ENCODE assay signal across 1 cellular context in the genomic region with DNA sequence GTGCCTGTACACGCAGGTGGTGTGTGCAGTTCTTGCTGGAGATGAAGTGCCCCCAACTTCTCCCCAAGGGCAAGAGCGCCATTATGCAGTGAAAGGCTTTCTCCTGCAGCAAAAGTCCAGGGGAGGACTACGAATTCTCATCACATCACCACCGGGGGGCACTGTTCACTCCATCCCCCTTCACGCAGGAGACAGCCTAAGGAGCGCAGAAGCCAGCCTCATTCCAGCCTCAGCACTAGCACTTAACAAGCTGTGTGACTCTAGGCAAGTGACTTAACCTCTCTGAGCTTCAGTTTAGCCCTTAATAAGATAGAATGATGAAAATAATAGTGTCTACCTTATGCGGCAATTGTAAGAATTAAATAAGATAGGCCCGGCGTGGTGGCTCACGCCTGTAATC.
TF ChIP-seq lines count a peak whose summit lies in the region.

No MANE protein-coding gene starts in this region.

TF ChIP-seq in HCT116, 20 proteins besides CTCF, POLR2A, EP300 and RAD21:
- TF ChIP-seq FOSL1 (IDR thresholded peaks at IDR 0.05; ENCODE audit: low read depth) (no peak), POLR2AphosphoS5 (IDR thresholded peaks at IDR 0.05; ENCODE audit: low read depth, low read length) (no peak), SIN3A (IDR thresholded peaks at IDR 0.05; ENCODE audit: low read depth) (no peak), JUND (IDR thresholded peaks at IDR 0.05) (no peak), SRF (IDR thresholded peaks at IDR 0.05; ENCODE audit: low read depth) (no peak), CEBPB (IDR thresholded peaks at IDR 0.05; ENCODE audit: low read depth) (no peak), EZH2 (IDR thresholded peaks at IDR 0.05) (no peak), SP1 (IDR thresholded peaks at IDR 0.05; ENCODE audit: low read depth) (no peak), EZH2phosphoT487 (IDR thresholded peaks at IDR 0.05; ENCODE audit: borderline replicate concordance) (no peak)
- TF ChIP-seq, protein P1, sequence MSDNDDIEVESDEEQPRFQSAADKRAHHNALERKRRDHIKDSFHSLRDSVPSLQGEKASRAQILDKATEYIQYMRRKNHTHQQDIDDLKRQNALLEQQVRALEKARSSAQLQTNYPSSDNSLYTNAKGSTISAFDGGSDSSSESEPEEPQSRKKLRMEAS (IDR thresholded peaks at IDR 0.05): no peak
- TF ChIP-seq, protein P2, sequence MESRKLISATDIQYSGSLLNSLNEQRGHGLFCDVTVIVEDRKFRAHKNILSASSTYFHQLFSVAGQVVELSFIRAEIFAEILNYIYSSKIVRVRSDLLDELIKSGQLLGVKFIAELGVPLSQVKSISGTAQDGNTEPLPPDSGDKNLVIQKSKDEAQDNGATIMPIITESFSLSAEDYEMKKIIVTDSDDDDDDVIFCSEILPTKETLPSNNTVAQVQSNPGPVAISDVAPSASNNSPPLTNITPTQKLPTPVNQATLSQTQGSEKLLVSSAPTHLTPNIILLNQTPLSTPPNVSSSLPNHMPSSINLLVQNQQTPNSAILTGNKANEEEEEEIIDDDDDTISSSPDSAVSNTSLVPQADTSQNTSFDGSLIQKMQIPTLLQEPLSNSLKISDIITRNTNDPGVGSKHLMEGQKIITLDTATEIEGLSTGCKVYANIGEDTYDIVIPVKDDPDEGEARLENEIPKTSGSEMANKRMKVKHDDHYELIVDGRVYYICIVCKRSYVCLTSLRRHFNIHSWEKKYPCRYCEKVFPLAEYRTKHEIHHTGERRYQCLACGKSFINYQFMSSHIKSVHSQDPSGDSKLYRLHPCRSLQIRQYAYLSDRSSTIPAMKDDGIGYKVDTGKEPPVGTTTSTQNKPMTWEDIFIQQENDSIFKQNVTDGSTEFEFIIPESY (IDR thresholded peaks at IDR 0.05; ENCODE audit: extremely low read depth, insufficient replicate concordance, low read length): no peak
- TF ChIP-seq, protein P3, sequence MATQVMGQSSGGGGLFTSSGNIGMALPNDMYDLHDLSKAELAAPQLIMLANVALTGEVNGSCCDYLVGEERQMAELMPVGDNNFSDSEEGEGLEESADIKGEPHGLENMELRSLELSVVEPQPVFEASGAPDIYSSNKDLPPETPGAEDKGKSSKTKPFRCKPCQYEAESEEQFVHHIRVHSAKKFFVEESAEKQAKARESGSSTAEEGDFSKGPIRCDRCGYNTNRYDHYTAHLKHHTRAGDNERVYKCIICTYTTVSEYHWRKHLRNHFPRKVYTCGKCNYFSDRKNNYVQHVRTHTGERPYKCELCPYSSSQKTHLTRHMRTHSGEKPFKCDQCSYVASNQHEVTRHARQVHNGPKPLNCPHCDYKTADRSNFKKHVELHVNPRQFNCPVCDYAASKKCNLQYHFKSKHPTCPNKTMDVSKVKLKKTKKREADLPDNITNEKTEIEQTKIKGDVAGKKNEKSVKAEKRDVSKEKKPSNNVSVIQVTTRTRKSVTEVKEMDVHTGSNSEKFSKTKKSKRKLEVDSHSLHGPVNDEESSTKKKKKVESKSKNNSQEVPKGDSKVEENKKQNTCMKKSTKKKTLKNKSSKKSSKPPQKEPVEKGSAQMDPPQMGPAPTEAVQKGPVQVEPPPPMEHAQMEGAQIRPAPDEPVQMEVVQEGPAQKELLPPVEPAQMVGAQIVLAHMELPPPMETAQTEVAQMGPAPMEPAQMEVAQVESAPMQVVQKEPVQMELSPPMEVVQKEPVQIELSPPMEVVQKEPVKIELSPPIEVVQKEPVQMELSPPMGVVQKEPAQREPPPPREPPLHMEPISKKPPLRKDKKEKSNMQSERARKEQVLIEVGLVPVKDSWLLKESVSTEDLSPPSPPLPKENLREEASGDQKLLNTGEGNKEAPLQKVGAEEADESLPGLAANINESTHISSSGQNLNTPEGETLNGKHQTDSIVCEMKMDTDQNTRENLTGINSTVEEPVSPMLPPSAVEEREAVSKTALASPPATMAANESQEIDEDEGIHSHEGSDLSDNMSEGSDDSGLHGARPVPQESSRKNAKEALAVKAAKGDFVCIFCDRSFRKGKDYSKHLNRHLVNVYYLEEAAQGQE (IDR thresholded peaks at IDR 0.05; ENCODE audit: low read depth): no peak
